1 cellular context compared by ENCODE assay signal in the genomic region with DNA sequence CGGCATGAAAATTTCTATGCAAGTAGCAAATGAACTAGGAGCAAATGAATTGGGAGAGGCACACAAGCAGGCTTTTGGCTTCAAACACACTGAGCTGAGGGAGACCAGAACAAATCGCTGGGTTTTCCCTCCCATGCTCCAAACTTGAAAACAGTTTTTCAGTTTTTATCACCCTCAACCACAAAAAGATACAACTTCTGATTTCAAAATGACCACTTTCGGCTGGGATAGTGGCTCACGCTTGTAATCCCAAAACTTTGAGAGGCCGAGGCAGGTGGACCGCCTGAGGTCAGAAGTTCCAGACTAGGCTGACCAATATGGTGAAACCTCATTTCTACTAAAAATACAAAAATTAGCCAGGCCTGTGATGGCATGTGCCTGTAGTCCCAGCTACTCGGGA.
TF ChIP-seq lines count a peak whose summit lies in the region.

No MANE protein-coding gene starts in this region.

TF ChIP-seq in GM12878, 131 proteins besides CTCF, POLR2A, EP300 and RAD21 (continued from another document and continues in another):
- TF ChIP-seq, protein P1, sequence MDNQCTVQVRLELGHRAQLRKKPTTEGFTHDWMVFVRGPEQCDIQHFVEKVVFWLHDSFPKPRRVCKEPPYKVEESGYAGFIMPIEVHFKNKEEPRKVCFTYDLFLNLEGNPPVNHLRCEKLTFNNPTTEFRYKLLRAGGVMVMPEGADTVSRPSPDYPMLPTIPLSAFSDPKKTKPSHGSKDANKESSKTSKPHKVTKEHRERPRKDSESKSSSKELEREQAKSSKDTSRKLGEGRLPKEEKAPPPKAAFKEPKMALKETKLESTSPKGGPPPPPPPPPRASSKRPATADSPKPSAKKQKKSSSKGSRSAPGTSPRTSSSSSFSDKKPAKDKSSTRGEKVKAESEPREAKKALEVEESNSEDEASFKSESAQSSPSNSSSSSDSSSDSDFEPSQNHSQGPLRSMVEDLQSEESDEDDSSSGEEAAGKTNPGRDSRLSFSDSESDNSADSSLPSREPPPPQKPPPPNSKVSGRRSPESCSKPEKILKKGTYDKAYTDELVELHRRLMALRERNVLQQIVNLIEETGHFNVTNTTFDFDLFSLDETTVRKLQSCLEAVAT (IDR thresholded peaks at IDR 0.05), result no peak
- TF ChIP-seq SREBF1 (IDR thresholded peaks at IDR 0.05; ENCODE audit: low read length), result no peak
- no peak for TF ChIP-seq BACH1 (IDR thresholded peaks at IDR 0.05; ENCODE audit: borderline replicate concordance)
- no peak for TF ChIP-seq ZNF622 (IDR thresholded peaks at IDR 0.05)
- no peak for TF ChIP-seq CEBPB (IDR thresholded peaks at IDR 0.05; ENCODE audit: borderline replicate concordance in 1 of 2, low read depth in 2 of 2, low read length in 2 of 2)
- TF ChIP-seq RUNX3 (IDR thresholded peaks at IDR 0.05; ENCODE audit: low read length), result peak; percentile 92
- TF ChIP-seq, protein P2, sequence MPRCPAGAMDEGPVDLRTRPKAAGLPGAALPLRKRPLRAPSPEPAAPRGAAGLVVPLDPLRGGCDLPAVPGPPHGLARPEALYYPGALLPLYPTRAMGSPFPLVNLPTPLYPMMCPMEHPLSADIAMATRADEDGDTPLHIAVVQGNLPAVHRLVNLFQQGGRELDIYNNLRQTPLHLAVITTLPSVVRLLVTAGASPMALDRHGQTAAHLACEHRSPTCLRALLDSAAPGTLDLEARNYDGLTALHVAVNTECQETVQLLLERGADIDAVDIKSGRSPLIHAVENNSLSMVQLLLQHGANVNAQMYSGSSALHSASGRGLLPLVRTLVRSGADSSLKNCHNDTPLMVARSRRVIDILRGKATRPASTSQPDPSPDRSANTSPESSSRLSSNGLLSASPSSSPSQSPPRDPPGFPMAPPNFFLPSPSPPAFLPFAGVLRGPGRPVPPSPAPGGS (IDR thresholded peaks at IDR 0.05; ENCODE audit: borderline replicate concordance, insufficient read depth, low read depth, low read length, poor library complexity, severe bottlenecking), result no peak
- TF ChIP-seq, protein P3, sequence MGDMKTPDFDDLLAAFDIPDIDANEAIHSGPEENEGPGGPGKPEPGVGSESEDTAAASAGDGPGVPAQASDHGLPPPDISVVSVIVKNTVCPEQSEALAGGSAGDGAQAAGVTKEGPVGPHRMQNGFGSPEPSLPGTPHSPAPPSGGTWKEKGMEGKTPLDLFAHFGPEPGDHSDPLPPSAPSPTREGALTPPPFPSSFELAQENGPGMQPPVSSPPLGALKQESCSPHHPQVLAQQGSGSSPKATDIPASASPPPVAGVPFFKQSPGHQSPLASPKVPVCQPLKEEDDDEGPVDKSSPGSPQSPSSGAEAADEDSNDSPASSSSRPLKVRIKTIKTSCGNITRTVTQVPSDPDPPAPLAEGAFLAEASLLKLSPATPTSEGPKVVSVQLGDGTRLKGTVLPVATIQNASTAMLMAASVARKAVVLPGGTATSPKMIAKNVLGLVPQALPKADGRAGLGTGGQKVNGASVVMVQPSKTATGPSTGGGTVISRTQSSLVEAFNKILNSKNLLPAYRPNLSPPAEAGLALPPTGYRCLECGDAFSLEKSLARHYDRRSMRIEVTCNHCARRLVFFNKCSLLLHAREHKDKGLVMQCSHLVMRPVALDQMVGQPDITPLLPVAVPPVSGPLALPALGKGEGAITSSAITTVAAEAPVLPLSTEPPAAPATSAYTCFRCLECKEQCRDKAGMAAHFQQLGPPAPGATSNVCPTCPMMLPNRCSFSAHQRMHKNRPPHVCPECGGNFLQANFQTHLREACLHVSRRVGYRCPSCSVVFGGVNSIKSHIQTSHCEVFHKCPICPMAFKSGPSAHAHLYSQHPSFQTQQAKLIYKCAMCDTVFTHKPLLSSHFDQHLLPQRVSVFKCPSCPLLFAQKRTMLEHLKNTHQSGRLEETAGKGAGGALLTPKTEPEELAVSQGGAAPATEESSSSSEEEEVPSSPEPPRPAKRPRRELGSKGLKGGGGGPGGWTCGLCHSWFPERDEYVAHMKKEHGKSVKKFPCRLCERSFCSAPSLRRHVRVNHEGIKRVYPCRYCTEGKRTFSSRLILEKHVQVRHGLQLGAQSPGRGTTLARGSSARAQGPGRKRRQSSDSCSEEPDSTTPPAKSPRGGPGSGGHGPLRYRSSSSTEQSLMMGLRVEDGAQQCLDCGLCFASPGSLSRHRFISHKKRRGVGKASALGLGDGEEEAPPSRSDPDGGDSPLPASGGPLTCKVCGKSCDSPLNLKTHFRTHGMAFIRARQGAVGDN (IDR thresholded peaks at IDR 0.05), result no peak
- TF ChIP-seq STAT3 (IDR thresholded peaks at IDR 0.05; ENCODE audit: low read depth, low read length), result no peak
- no peak for TF ChIP-seq ASH2L (IDR thresholded peaks at IDR 0.05; ENCODE audit: borderline replicate concordance, low read depth)
- TF ChIP-seq MTA2 (IDR thresholded peaks at IDR 0.05; ENCODE audit: low read depth), result no peak
- no peak for TF ChIP-seq GABPA (IDR thresholded peaks at IDR 0.05; ENCODE audit: low read depth)
- no peak for TF ChIP-seq ZNF24 (IDR thresholded peaks at IDR 0.05)
- TF ChIP-seq, protein P4, sequence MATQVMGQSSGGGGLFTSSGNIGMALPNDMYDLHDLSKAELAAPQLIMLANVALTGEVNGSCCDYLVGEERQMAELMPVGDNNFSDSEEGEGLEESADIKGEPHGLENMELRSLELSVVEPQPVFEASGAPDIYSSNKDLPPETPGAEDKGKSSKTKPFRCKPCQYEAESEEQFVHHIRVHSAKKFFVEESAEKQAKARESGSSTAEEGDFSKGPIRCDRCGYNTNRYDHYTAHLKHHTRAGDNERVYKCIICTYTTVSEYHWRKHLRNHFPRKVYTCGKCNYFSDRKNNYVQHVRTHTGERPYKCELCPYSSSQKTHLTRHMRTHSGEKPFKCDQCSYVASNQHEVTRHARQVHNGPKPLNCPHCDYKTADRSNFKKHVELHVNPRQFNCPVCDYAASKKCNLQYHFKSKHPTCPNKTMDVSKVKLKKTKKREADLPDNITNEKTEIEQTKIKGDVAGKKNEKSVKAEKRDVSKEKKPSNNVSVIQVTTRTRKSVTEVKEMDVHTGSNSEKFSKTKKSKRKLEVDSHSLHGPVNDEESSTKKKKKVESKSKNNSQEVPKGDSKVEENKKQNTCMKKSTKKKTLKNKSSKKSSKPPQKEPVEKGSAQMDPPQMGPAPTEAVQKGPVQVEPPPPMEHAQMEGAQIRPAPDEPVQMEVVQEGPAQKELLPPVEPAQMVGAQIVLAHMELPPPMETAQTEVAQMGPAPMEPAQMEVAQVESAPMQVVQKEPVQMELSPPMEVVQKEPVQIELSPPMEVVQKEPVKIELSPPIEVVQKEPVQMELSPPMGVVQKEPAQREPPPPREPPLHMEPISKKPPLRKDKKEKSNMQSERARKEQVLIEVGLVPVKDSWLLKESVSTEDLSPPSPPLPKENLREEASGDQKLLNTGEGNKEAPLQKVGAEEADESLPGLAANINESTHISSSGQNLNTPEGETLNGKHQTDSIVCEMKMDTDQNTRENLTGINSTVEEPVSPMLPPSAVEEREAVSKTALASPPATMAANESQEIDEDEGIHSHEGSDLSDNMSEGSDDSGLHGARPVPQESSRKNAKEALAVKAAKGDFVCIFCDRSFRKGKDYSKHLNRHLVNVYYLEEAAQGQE (IDR thresholded peaks at IDR 0.05; ENCODE audit: low read depth, low read length), result no peak
- no peak for TF ChIP-seq FOS (IDR thresholded peaks at IDR 0.05; ENCODE audit: borderline replicate concordance, extremely low read depth, insufficient read length)
- TF ChIP-seq NR2C1 (IDR thresholded peaks at IDR 0.05), result no peak
- no peak for TF ChIP-seq ZSCAN29 (IDR thresholded peaks at IDR 0.05)
- no peak for TF ChIP-seq DPF2 (IDR thresholded peaks at IDR 0.05)
- no peak for TF ChIP-seq ZNF217 (IDR thresholded peaks at IDR 0.05)
- no peak for TF ChIP-seq IRF4 (IDR thresholded peaks at IDR 0.05; ENCODE audit: low read depth, low read length)
- TF ChIP-seq, protein P5, sequence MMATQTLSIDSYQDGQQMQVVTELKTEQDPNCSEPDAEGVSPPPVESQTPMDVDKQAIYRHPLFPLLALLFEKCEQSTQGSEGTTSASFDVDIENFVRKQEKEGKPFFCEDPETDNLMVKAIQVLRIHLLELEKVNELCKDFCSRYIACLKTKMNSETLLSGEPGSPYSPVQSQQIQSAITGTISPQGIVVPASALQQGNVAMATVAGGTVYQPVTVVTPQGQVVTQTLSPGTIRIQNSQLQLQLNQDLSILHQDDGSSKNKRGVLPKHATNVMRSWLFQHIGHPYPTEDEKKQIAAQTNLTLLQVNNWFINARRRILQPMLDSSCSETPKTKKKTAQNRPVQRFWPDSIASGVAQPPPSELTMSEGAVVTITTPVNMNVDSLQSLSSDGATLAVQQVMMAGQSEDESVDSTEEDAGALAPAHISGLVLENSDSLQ (IDR thresholded peaks at IDR 0.05), result no peak
- TF ChIP-seq, protein P6, sequence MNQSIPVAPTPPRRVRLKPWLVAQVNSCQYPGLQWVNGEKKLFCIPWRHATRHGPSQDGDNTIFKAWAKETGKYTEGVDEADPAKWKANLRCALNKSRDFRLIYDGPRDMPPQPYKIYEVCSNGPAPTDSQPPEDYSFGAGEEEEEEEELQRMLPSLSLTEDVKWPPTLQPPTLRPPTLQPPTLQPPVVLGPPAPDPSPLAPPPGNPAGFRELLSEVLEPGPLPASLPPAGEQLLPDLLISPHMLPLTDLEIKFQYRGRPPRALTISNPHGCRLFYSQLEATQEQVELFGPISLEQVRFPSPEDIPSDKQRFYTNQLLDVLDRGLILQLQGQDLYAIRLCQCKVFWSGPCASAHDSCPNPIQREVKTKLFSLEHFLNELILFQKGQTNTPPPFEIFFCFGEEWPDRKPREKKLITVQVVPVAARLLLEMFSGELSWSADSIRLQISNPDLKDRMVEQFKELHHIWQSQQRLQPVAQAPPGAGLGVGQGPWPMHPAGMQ (IDR thresholded peaks at IDR 0.05; ENCODE audit: borderline replicate concordance), result no peak
- no peak for TF ChIP-seq SP1 (IDR thresholded peaks at IDR 0.05; ENCODE audit: low read depth, low read length)
- peak; percentile 25; the same call in 1 of the 2 replicates for TF ChIP-seq FOXM1 (IDR thresholded peaks at IDR 0.05; ENCODE audit: low read depth, low read length)
- TF ChIP-seq, protein P7, sequence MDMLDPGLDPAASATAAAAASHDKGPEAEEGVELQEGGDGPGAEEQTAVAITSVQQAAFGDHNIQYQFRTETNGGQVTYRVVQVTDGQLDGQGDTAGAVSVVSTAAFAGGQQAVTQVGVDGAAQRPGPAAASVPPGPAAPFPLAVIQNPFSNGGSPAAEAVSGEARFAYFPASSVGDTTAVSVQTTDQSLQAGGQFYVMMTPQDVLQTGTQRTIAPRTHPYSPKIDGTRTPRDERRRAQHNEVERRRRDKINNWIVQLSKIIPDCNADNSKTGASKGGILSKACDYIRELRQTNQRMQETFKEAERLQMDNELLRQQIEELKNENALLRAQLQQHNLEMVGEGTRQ (IDR thresholded peaks at IDR 0.05; ENCODE audit: borderline replicate concordance, low read depth, low read length), result no peak
- TF ChIP-seq EGR1 (IDR thresholded peaks at IDR 0.05; ENCODE audit: borderline replicate concordance in 1 of 2, low read depth in 2 of 2, low read length in 2 of 2), result no peak
- no peak for TF ChIP-seq MYC (IDR thresholded peaks at IDR 0.05; ENCODE audit: insufficient read depth, insufficient read length, insufficient replicate concordance, low read length, severe bottlenecking)
- no peak for TF ChIP-seq SREBF2 (IDR thresholded peaks at IDR 0.05; ENCODE audit: low read length)
- TF ChIP-seq IKZF1 (conservative IDR thresholded peaks at IDR 0.05), result peak; percentile 46; the same call in 1 of the 2 replicates
- TF ChIP-seq, protein P8, sequence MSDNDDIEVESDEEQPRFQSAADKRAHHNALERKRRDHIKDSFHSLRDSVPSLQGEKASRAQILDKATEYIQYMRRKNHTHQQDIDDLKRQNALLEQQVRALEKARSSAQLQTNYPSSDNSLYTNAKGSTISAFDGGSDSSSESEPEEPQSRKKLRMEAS (IDR thresholded peaks at IDR 0.05; ENCODE audit: low read depth, low read length), result no peak
- no peak for TF ChIP-seq TCF3 (IDR thresholded peaks at IDR 0.05; ENCODE audit: borderline replicate concordance, insufficient read depth, low read depth, low read length)
- peak in 1 of 2 experiments; percentile 8; a peak in 1 of 4 replicates for TF ChIP-seq BHLHE40 (IDR thresholded peaks at IDR 0.05; ENCODE audit: borderline replicate concordance in 1 of 2, low read depth in 2 of 2, low read length in 1 of 2)
- TF ChIP-seq JUNB (IDR thresholded peaks at IDR 0.05), result peak; percentile 83
- TF ChIP-seq MXI1 (IDR thresholded peaks at IDR 0.05; ENCODE audit: low read depth, low read length), result no peak
- TF ChIP-seq CBX5 (IDR thresholded peaks at IDR 0.05; ENCODE audit: low read depth), result no peak
- TF ChIP-seq SMAD5 (IDR thresholded peaks at IDR 0.05; ENCODE audit: low read depth), result no peak
- TF ChIP-seq ESRRA (IDR thresholded peaks at IDR 0.05; ENCODE audit: low read length), result no peak
- TF ChIP-seq ATF7 (IDR thresholded peaks at IDR 0.05; ENCODE audit: low read depth), result no peak
- TF ChIP-seq, protein P9, sequence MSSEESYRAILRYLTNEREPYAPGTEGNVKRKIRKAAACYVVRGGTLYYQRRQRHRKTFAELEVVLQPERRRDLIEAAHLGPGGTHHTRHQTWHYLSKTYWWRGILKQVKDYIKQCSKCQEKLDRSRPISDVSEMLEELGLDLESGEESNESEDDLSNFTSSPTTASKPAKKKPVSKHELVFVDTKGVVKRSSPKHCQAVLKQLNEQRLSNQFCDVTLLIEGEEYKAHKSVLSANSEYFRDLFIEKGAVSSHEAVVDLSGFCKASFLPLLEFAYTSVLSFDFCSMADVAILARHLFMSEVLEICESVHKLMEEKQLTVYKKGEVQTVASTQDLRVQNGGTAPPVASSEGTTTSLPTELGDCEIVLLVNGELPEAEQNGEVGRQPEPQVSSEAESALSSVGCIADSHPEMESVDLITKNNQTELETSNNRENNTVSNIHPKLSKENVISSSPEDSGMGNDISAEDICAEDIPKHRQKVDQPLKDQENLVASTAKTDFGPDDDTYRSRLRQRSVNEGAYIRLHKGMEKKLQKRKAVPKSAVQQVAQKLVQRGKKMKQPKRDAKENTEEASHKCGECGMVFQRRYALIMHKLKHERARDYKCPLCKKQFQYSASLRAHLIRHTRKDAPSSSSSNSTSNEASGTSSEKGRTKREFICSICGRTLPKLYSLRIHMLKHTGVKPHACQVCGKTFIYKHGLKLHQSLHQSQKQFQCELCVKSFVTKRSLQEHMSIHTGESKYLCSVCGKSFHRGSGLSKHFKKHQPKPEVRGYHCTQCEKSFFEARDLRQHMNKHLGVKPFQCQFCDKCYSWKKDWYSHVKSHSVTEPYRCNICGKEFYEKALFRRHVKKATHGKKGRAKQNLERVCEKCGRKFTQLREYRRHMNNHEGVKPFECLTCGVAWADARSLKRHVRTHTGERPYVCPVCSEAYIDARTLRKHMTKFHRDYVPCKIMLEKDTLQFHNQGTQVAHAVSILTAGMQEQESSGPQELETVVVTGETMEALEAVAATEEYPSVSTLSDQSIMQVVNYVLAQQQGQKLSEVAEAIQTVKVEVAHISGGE (CRISPR knock-in tag; IDR thresholded peaks at IDR 0.05), result no peak
- no peak for TF ChIP-seq POLR2AphosphoS2 (IDR thresholded peaks at IDR 0.05; ENCODE audit: low read depth, low read length)
- no peak for TF ChIP-seq PML (IDR thresholded peaks at IDR 0.05; ENCODE audit: low read length)
- TF ChIP-seq, protein P10, sequence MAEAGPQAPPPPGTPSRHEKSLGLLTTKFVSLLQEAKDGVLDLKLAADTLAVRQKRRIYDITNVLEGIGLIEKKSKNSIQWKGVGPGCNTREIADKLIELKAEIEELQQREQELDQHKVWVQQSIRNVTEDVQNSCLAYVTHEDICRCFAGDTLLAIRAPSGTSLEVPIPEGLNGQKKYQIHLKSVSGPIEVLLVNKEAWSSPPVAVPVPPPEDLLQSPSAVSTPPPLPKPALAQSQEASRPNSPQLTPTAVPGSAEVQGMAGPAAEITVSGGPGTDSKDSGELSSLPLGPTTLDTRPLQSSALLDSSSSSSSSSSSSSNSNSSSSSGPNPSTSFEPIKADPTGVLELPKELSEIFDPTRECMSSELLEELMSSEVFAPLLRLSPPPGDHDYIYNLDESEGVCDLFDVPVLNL (IDR thresholded peaks at IDR 0.05; ENCODE audit: low read depth, low read length), result no peak
- TF ChIP-seq SMARCA5 (IDR thresholded peaks at IDR 0.05), result no peak
- TF ChIP-seq ETV6 (conservative IDR thresholded peaks at IDR 0.05 in 1 of 2, IDR thresholded peaks at IDR 0.05 in 1 of 2; ENCODE audit: borderline replicate concordance in 1 of 2, low read depth in 1 of 2), result no peak
- no peak for TF ChIP-seq CHD4 (IDR thresholded peaks at IDR 0.05)
